17 cellular contexts compared by ENCODE assay signal in genomic region chr10:133313192-133313591, GRCh38. TPM values are rescaled to one million over a fixed set of nuclear protein-coding genes. Genes with fewer than 3 reads are reported as not detected.
DNase-seq lines count a peak whose midpoint lies in the region; ATAC-seq and TF ChIP-seq lines count a peak whose summit lies in the region.
"Had no signal": no experiment of that assay in that cellular context is flagged by ENCODE, and none has a peak within 500 bp of the region (broad histone marks: within the 10 kb centered on the region; RNA-seq: fewer than 3 reads in every experiment).

No MANE protein-coding gene starts in this region.

- 0 out of 2 replicates have a peak, but pooled peaks cover 4% of the 10 kb centered on the region for H3K9me3 ChIP-seq in BLaER1
- no peaks in the 10 kb centered on the region for H3K9me3 ChIP-seq in OCI-LY7 (ENCODE audit: low read length)
- H3K9me3 ChIP-seq in lower lobe of right lung = no peaks in the 10 kb centered on the region
- H3K9me3 ChIP-seq in sigmoid colon = no peaks in the 10 kb centered on the region
- H3K9me3 ChIP-seq: BE2C had no signal

- H3K4me2 ChIP-seq in BLaER1 (peak overlapping the region; percentile 82), OCI-LY7 (ENCODE audit: low read length) (no peak overlapping the region)

- H3K79me2 ChIP-seq in OCI-LY7 (ENCODE audit: insufficient read depth, low read depth, low read length) = peaks cover 3% of the 10 kb centered on the region; the same call in 1 of the 2 replicates

- H3K9me2 ChIP-seq in OCI-LY7 (ENCODE audit: insufficient read depth, low read length) = no peaks in the 10 kb centered on the region

- intact Hi-C loops in OCI-LY7 (cut with micrococcal nuclease; ENCODE audit: unreplicated experiment) (no loop called here), lower lobe of right lung (cut with DNase I) (no loop called here), sigmoid colon (cut with DNase I) (loop anchor here (2.0 kb wide), 1 partner anchor 66 kb away; the partner anchor contains the start of gene PAOX)

- peak overlapping the region; percentile 35; the same call in 1 of the 2 replicates for H3K9ac ChIP-seq in BLaER1

- H3K27me3 ChIP-seq in BLaER1 = no peaks in the 10 kb centered on the region
- H3K27me3 ChIP-seq in lower lobe of right lung (ENCODE audit: low read depth) = no peaks in the 10 kb centered on the region
- H3K27me3 ChIP-seq in sigmoid colon = no peaks in the 10 kb centered on the region
- H3K27me3 ChIP-seq: BE2C had no signal

- POLR2A ChIA-PET in OCI-LY7 (lab: Charles Lee) = no interaction called here

- H3K4me1 ChIP-seq in BLaER1 (peaks cover 43% of the 10 kb centered on the region), OCI-LY7 (ENCODE audit: insufficient read depth, low read length, poor library complexity, severe bottlenecking) (peaks cover 28% of the 10 kb centered on the region), lower lobe of right lung (peaks cover 7% of the 10 kb centered on the region), sigmoid colon (peaks cover 0 to 23% (median 21%) of the 10 kb centered on the region in 4 donors)

- H2AFZ ChIP-seq in OCI-LY7 (ENCODE audit: low read length) = no peak overlapping the region

- H4K20me1 ChIP-seq in BLaER1 = peaks cover 25% of the 10 kb centered on the region
- H4K20me1 ChIP-seq in OCI-LY7 (ENCODE audit: insufficient read depth, low read length) = no peaks in the 10 kb centered on the region

- H3K4me3 ChIP-seq in BLaER1 (no peak overlapping the region), OCI-LY7 (ENCODE audit: low read depth, low read length, poor library complexity, severe bottlenecking) (no peak overlapping the region), lower lobe of right lung (no peak overlapping the region), sigmoid colon (no peak overlapping the region)

- H3K27ac ChIP-seq in BLaER1 (0 out of 2 replicates have a peak overlapping the region, but pooled peaks have one; percentile 6), OCI-LY7 (ENCODE audit: low read depth, low read length, poor library complexity, severe bottlenecking) (peak overlapping the region; percentile 87), lower lobe of right lung (no peak overlapping the region), sigmoid colon (no peak overlapping the region)

- peaks cover 39% of the 10 kb centered on the region for H3K36me3 ChIP-seq in BLaER1
- peaks cover 38% of the 10 kb centered on the region for H3K36me3 ChIP-seq in OCI-LY7 (ENCODE audit: insufficient read depth, low read length)
- peaks cover 40% of the 10 kb centered on the region for H3K36me3 ChIP-seq in lower lobe of right lung
- peaks cover 0 to 34% (median 13%) of the 10 kb centered on the region in 4 donors for H3K36me3 ChIP-seq in sigmoid colon

- TF ChIP-seq POLR2A in sigmoid colon (IDR thresholded peaks at IDR 0.05) = no peak

- TF ChIP-seq EP300 in sigmoid colon (IDR thresholded peaks at IDR 0.05) = no peak

- BruUV-seq in OCI-LY7 (replicated peaks; lab: Mats Ljungman, UMichigan) = no TSS peak

- DNase-seq in OCI-LY7 (ENCODE audit: low spot score) = no peak
- peak; percentile 24 for DNase-seq in lower lobe of right lung
- no peak for DNase-seq in SKM-1 treated with dmso at 0.1 percent for 144 hours (lab: John Stamatoyannopoulos, UW; ENCODE audit: unreplicated experiment)
- DNase-seq in sigmoid colon = no peak
- DNase-seq: GF-D8, GOT3, H7 had no signal

- ATAC-seq in lower lobe of right lung (no peak), HG03521 (IDR thresholded peaks at IDR 0.05; ENCODE audit: unreplicated experiment) (no peak)
- ATAC-seq: CD8-positive, alpha-beta T cell; HCT116; HepG2 had no signal

- WGBS in sigmoid colon, 2 donors = 79 to 91% methylated on average over 4 of the region's 4 CpGs

- TF ChIP-seq CTCF in OCI-LY7 (conservative IDR thresholded peaks at IDR 0.05; ENCODE audit: low read length) (no peak), lower lobe of right lung (IDR thresholded peaks at IDR 0.05) (no peak), sigmoid colon (IDR thresholded peaks at IDR 0.05) (no peak)

- CTCF ChIA-PET in OCI-LY7 (lab: Charles Lee; ENCODE audit: unreplicated experiment) = no interaction called here

RNA-seq across cellular contexts. Expression of gene ZNF511, which starts 4.5 kb away (rescaled TPM):
- total RNA-seq in OCI-LY7 (2014; rRNA removed; shearing (Covaris generic)) = 64.7 and 95.0 TPM in 2 replicates
- total RNA-seq in OCI-LY7 (2022) (60.6 and 68.8 TPM in 2 replicates), lower lobe of right lung (44.8 TPM), sigmoid colon (10 to 100 TPM; 42.8 to 53.6 (median 45.1) TPM)
- 10 to 100 TPM; 34.7 to 55.6 (median 49.9) TPM for polyA plus RNA-seq in sigmoid colon

RNA-seq across cellular contexts. Expression of gene TUBGCP2, which starts 4.5 kb away (rescaled TPM):
- total RNA-seq in OCI-LY7 (2014; rRNA removed; shearing (Covaris generic)) = 37.8 and 40.5 TPM in 2 replicates
- total RNA-seq in OCI-LY7 (2022) (53.0 and 56.1 TPM in 2 replicates), lower lobe of right lung (54.5 TPM), sigmoid colon (10 to 100 TPM; 25.8 to 33.5 (median 30.2) TPM)
- 10 to 100 TPM; 13.8 to 51.1 (median 26.6) TPM for polyA plus RNA-seq in sigmoid colon

RNA-seq across cellular contexts. Expression of gene CALY, which starts 23.5 kb away (rescaled TPM):
- total RNA-seq in OCI-LY7 (2014; rRNA removed; shearing (Covaris generic)) = not detected in 2 replicates
- total RNA-seq in OCI-LY7 (2022) (not detected in 2 replicates), lower lobe of right lung (not detected), sigmoid colon (1 to 10 TPM; 1.3 to 6.8 (median 5.4) TPM)
- polyA plus RNA-seq in sigmoid colon = 1 to 10 TPM in 1 of 3 donors, not detected in 2; 1.4 TPM
- total RNA-seq: Calu3, H7, HepG2 had no signal
- polyA plus RNA-seq: CD14-positive monocyte, IgD-negative memory B cell had no signal

RNA-seq across cellular contexts. Expression of gene PRAP1, which starts 34.0 kb away (rescaled TPM):
- total RNA-seq in OCI-LY7 (2014; rRNA removed; shearing (Covaris generic)) = not detected in 2 replicates
- not detected in 2 replicates for total RNA-seq in OCI-LY7 (2022)
- total RNA-seq in lower lobe of right lung = not detected
- 1 to 10 TPM in 1 of 4 donors, not detected in 3; 2.9 TPM for total RNA-seq in sigmoid colon
- polyA plus RNA-seq in sigmoid colon = 100 to 1,000 TPM in 1 of 3 donors, 10 to 100 TPM in 2; 73.4 to 102 (median 88.9) TPM
- total RNA-seq: Calu3; CD8-positive, alpha-beta T cell; H7; HFFc6 had no signal
- polyA plus RNA-seq: CD14-positive monocyte, IgD-negative memory B cell had no signal

RNA-seq across cellular contexts. Expression of gene ADAM8, which starts 36.5 kb away (rescaled TPM):
- 7.5 and 10.0 TPM in 2 replicates for total RNA-seq in OCI-LY7 (2014; rRNA removed; shearing (Covaris generic))
- 16.3 and 17.6 TPM in 2 replicates for total RNA-seq in OCI-LY7 (2022)
- 18.7 TPM for total RNA-seq in lower lobe of right lung
- 1 to 10 TPM in 1 of 4 donors, under 1 TPM in 3; 0.36 to 7.6 (median 0.74) TPM for total RNA-seq in sigmoid colon
- polyA plus RNA-seq in sigmoid colon = 1 to 10 TPM; 1.2 to 8.9 (median 3.5) TPM

Comparison
In these comparisons a context has a peak if more than half of its experiments do, and no peak if none do; other contexts are left out.
1. H3K27ac ChIP-seq: peak in BLaER1 (single experiment) and OCI-LY7 (single experiment); none in lower lobe of right lung (single experiment) and sigmoid colon (0 of 4).